8 cellular contexts compared by ENCODE assay signal in genomic region chr14:102055181-102055901, GRCh38.
A peak's percentile ranks its signal among the peaks of the same experiment; 100 is the strongest.
DNase-seq lines count a peak whose midpoint lies in the region; ATAC-seq and TF ChIP-seq lines count a peak whose summit lies in the region.

No MANE protein-coding gene starts in this region.

- POLR2A ChIA-PET in RWPE1 (lab: Yijun Ruan, JAX; ENCODE audit: low non-redundant PET), result interaction anchor here (0.7 kb wide), 1 partner anchor 21 kb away, joined by 5 read pairs; no protein-coding TSS in a partner anchor

- ATAC-seq in DND-41 (ENCODE audit: insufficient read depth, low read depth) (peak; percentile 13; the same call in 1 of the 3 replicates), HG03432 (IDR thresholded peaks at IDR 0.05; ENCODE audit: unreplicated experiment) (no peak)

- H3K9me3 Mint-ChIP-seq in nephron progenitor cell, result no peaks in the 10 kb centered on the region

- peaks cover 47% of the 10 kb centered on the region for H3K36me3 Mint-ChIP-seq in nephron progenitor cell (ENCODE audit: low read depth)

- H3K27me3 ChIP-seq in DND-41 (ENCODE audit: insufficient read depth, low read length, poor library complexity), result no peaks in the 10 kb centered on the region

- H3K9me3 ChIP-seq in DND-41 (ENCODE audit: insufficient read depth, low read length, severe bottlenecking), result no peaks in the 10 kb centered on the region

- H3K36me3 ChIP-seq in DND-41 (ENCODE audit: insufficient read depth, low read length), result peaks cover 18% of the 10 kb centered on the region

- CTCF ChIA-PET in RWPE1 (lab: Yijun Ruan, JAX), result interaction anchor here (0.7 to 1.3 kb wide), 2 partner anchors 32 to 41 kb away, joined by 3 read pairs; no protein-coding TSS in a partner anchor

- H3K4me3 Mint-ChIP-seq in nephron progenitor cell, result no peak overlapping the region

- no peak overlapping the region for H3K4me2 ChIP-seq in DND-41 (ENCODE audit: insufficient read depth, low read length)

- H3K4me1 ChIP-seq in DND-41 (ENCODE audit: insufficient read depth, low read length), result no peaks in the 10 kb centered on the region

- H3K4me3 ChIP-seq in DND-41 (ENCODE audit: low read depth in 1 of 2, low read length in 2 of 2), result no peak overlapping the region

- H2AFZ ChIP-seq in DND-41 (ENCODE audit: low read depth, low read length), result no peak overlapping the region

- H3K79me2 ChIP-seq in DND-41 (ENCODE audit: insufficient read depth, low read length), result no peaks in the 10 kb centered on the region

- peaks cover 8% of the 10 kb centered on the region for H3K27me3 Mint-ChIP-seq in nephron progenitor cell (ENCODE audit: low read depth, poor library complexity)

- TF ChIP-seq CTCF in DND-41 (IDR thresholded peaks at IDR 0.05; ENCODE audit: borderline replicate concordance, extremely low read depth, low read length, poor library complexity, severe bottlenecking) (no peak), RWPE1 (conservative IDR thresholded peaks at IDR 0.05; ENCODE audit: low read depth) (no peak), nephron progenitor cell (IDR thresholded peaks at IDR 0.05) (no peak), GM20000 (IDR thresholded peaks at IDR 0.05; ENCODE audit: extremely low read depth, missing control alignments) (no peak)

- peak overlapping the region; percentile 99 for H3K27ac Mint-ChIP-seq in nephron progenitor cell

- H3K9ac ChIP-seq in DND-41 (ENCODE audit: low read depth, low read length), result no peak overlapping the region

- peaks cover 55% of the 10 kb centered on the region for H3K4me1 Mint-ChIP-seq in nephron progenitor cell

- H4K20me1 ChIP-seq in DND-41 (ENCODE audit: insufficient read depth, low read length), result no peaks in the 10 kb centered on the region

- H3K27ac ChIP-seq in DND-41 (ENCODE audit: low read length) (no peak overlapping the region), RWPE1 (peak overlapping the region; percentile 50), epithelial cell of prostate (peak overlapping the region; percentile 33)

- no peak for DNase-seq in DND-41
- DNase-seq in RWPE1 (ENCODE audit: low spot score), result peak; percentile 82
- no peak for DNase-seq in epithelial cell of prostate (ENCODE audit: low read depth, low spot score)
- no peak for DNase-seq in nephron progenitor cell
- DNase-seq in pons (ENCODE audit: low spot score), result no peak
- DNase-seq in GM20000 (ENCODE audit: low spot score), result no peak
- no peak for DNase-seq in NCI-H2227 (lab: John Stamatoyannopoulos, UW; ENCODE audit: unreplicated experiment)
